In genomic region chr18:5237723-5238370, GRCh38 we compare ENCODE assay signal across 1 cellular context.
TF ChIP-seq lines count a peak whose summit lies in the region.

No MANE protein-coding gene starts in this region.

TF ChIP-seq in HEK293, 187 proteins besides CTCF, POLR2A, EP300 and RAD21 (continued from another document):
- TF ChIP-seq INSM2 (tag by site-specific recombination; IDR thresholded peaks at IDR 0.05) (0 out of 2 replicates have a peak, but pooled peaks have one; percentile 15), KLF7 (tag by site-specific recombination; IDR thresholded peaks at IDR 0.05; ENCODE audit: borderline replicate concordance) (peak; percentile 92), ZNF518A (tag by site-specific recombination; conservative IDR thresholded peaks at IDR 0.05; ENCODE audit: low read depth) (peak; percentile 99), FEZF1 (tag by site-specific recombination; IDR thresholded peaks at IDR 0.05) (0 out of 2 replicates have a peak, but pooled peaks have one; percentile 16), ZNF555 (tag by site-specific recombination; conservative IDR thresholded peaks at IDR 0.05) (no peak), ZNF645 (tag by site-specific recombination; IDR thresholded peaks at IDR 0.05) (no peak), ZNF138 (tag by site-specific recombination; IDR thresholded peaks at IDR 0.05; ENCODE audit: borderline replicate concordance) (no peak), KLF17 (tag by site-specific recombination; IDR thresholded peaks at IDR 0.05) (peak; percentile 70; the same call in 1 of the 2 replicates), ZNF391 (tag by site-specific recombination; IDR thresholded peaks at IDR 0.05; ENCODE audit: borderline replicate concordance, low read depth) (peak; percentile 38; the same call in 1 of the 2 replicates), SP7 (tag by site-specific recombination; IDR thresholded peaks at IDR 0.05) (peak; percentile 83), ZNF266 (tag by site-specific recombination; IDR thresholded peaks at IDR 0.05; ENCODE audit: low read depth) (no peak), ZBTB21 (tag by site-specific recombination; IDR thresholded peaks at IDR 0.05) (no peak), ZNF837 (tag by site-specific recombination; IDR thresholded peaks at IDR 0.05) (no peak), ZNF292 (tag by site-specific recombination; IDR thresholded peaks at IDR 0.05; ENCODE audit: borderline replicate concordance, low read depth) (no peak), MEIS1 (CRISPR knock-in tag; IDR thresholded peaks at IDR 0.05; ENCODE audit: borderline replicate concordance) (no peak), ZNF48 (tag by site-specific recombination; IDR thresholded peaks at IDR 0.05) (no peak), YY2 (tag by site-specific recombination; IDR thresholded peaks at IDR 0.05) (no peak), ZNF132 (tag by site-specific recombination; IDR thresholded peaks at IDR 0.05; ENCODE audit: borderline replicate concordance) (no peak), SP2 (tag by site-specific recombination; IDR thresholded peaks at IDR 0.05) (peak; percentile 89), ZNF654 (tag by site-specific recombination; IDR thresholded peaks at IDR 0.05; ENCODE audit: low read depth) (no peak), ZNF155 (tag by site-specific recombination; IDR thresholded peaks at IDR 0.05) (no peak), ZFP41 (tag by site-specific recombination; IDR thresholded peaks at IDR 0.05; ENCODE audit: borderline replicate concordance) (no peak), ZNF19 (tag by site-specific recombination; IDR thresholded peaks at IDR 0.05; ENCODE audit: low read depth) (no peak), ZNF585B (tag by site-specific recombination; IDR thresholded peaks at IDR 0.05) (no peak), ZSCAN23 (tag by site-specific recombination; IDR thresholded peaks at IDR 0.05) (peak; percentile 20; the same call in 1 of the 2 replicates), ZNF311 (tag by site-specific recombination; IDR thresholded peaks at IDR 0.05; ENCODE audit: borderline replicate concordance) (no peak), ZNF214 (tag by site-specific recombination; IDR thresholded peaks at IDR 0.05; ENCODE audit: borderline replicate concordance) (no peak), PRDM10 (tag by site-specific recombination; IDR thresholded peaks at IDR 0.05) (peak; percentile 56; the same call in 1 of the 2 replicates), ZBTB20 (tag by site-specific recombination; IDR thresholded peaks at IDR 0.05) (peak; percentile 90), ZNF621 (tag by site-specific recombination; IDR thresholded peaks at IDR 0.05) (no peak), ZNF157 (tag by site-specific recombination; IDR thresholded peaks at IDR 0.05) (no peak), ZNF777 (tag by site-specific recombination; IDR thresholded peaks at IDR 0.05; ENCODE audit: borderline replicate concordance) (no peak; the same call in 1 of the 2 replicates), ZNF830 (tag by site-specific recombination; IDR thresholded peaks at IDR 0.05; ENCODE audit: low read depth) (no peak), ATF2 (tag by site-specific recombination; IDR thresholded peaks at IDR 0.05; ENCODE audit: low read depth) (no peak), ZNF513 (tag by site-specific recombination; IDR thresholded peaks at IDR 0.05) (no peak), ZNF404 (tag by site-specific recombination; IDR thresholded peaks at IDR 0.05) (no peak), OSR2 (tag by site-specific recombination; IDR thresholded peaks at IDR 0.05) (no peak), ZNF248 (tag by site-specific recombination; IDR thresholded peaks at IDR 0.05) (no peak), ZNF114 (tag by site-specific recombination; IDR thresholded peaks at IDR 0.05) (no peak), ZNF549 (tag by site-specific recombination; IDR thresholded peaks at IDR 0.05) (no peak), ZXDB (tag by site-specific recombination; IDR thresholded peaks at IDR 0.05) (peak; percentile 98), ZNF514 (tag by site-specific recombination; IDR thresholded peaks at IDR 0.05) (no peak), IKZF3 (tag by site-specific recombination; IDR thresholded peaks at IDR 0.05) (no peak), SCRT1 (tag by site-specific recombination; IDR thresholded peaks at IDR 0.05; ENCODE audit: borderline replicate concordance) (no peak), ZNF561 (tag by site-specific recombination; IDR thresholded peaks at IDR 0.05; ENCODE audit: borderline replicate concordance) (peak; percentile 96)
